In genomic region chr2:10400002-10400401, GRCh38 we compare ENCODE assay signal across 10 cellular contexts. TPM values are rescaled to one million over a fixed set of nuclear protein-coding genes. Genes with fewer than 3 reads are reported as not detected.
A peak's percentile ranks its signal among the peaks of the same experiment; 100 is the strongest.
DNase-seq lines count a peak whose midpoint lies in the region; ATAC-seq and TF ChIP-seq lines count a peak whose summit lies in the region.
"Had no signal": no experiment of that assay in that cellular context is flagged by ENCODE, and none has a peak within 500 bp of the region (broad histone marks: within the 10 kb centered on the region; RNA-seq: fewer than 3 reads in every experiment).

No MANE protein-coding gene starts in this region.

- no peaks in the 10 kb centered on the region for H3K9me3 ChIP-seq in CD4-positive, CD25-positive, alpha-beta regulatory T cell (ENCODE audit: control insufficient read depth in 2 of 2, low read length in 2 of 2)
- no peaks in the 10 kb centered on the region for H3K9me3 ChIP-seq in HEK293 (ENCODE audit: control insufficient read depth, insufficient read depth, low read depth, low read length)
- no peaks in the 10 kb centered on the region for H3K9me3 ChIP-seq in adrenal gland (replicated peaks in 1 of 3)
- H3K9me3 ChIP-seq in neutrophil: no peaks in the 10 kb centered on the region
- no peaks in the 10 kb centered on the region for H3K9me3 ChIP-seq in left lung

- TF ChIP-seq CTCF in HEK293 (tag by site-specific recombination; IDR thresholded peaks at IDR 0.05) (no peak), adrenal gland (IDR thresholded peaks at IDR 0.05) (no peak), neutrophil (IDR thresholded peaks at IDR 0.05) (no peak), left lung (IDR thresholded peaks at IDR 0.05) (no peak)

- DNase-seq in CD4-positive, CD25-positive, alpha-beta regulatory T cell: no peak
- DNase-seq in adrenal gland (no peak), T1000 (lab: John Stamatoyannopoulos, UW) (no peak), left lung (no peak), mesenteric fat pad (ENCODE audit: low spot score) (no peak)
- no peak for DNase-seq in stimulated activated CD4-positive, alpha-beta T cell treated with anti-CD3 and anti-CD28 coated beads, Interleukin-1b, Interleukin-23, amount 100 ng/mL, for 48 hours
- DNase-seq: NCI-H345 had no signal

- CTCF ChIA-PET in HEK293 (lab: Yijun Ruan, JAX): interaction anchor here (1.2 kb wide), 1 partner anchor 9 kb away, joined by 4 read pairs; no protein-coding TSS in a partner anchor

- no peak overlapping the region for H3K4me3 Mint-ChIP-seq in CD4-positive, CD25-positive, alpha-beta regulatory T cell
- H3K4me3 Mint-ChIP-seq: brain had no signal

- TF ChIP-seq POLR2A in adrenal gland (IDR thresholded peaks at IDR 0.05): no peak

- peak overlapping the region in 2 of 3 donors; percentile 89 to 91 for H3K27ac Mint-ChIP-seq in CD4-positive, CD25-positive, alpha-beta regulatory T cell

- POLR2A ChIA-PET in HEK293 (lab: Yijun Ruan, JAX): no interaction called here

- no peaks in the 10 kb centered on the region for H3K27me3 ChIP-seq in CD4-positive, CD25-positive, alpha-beta regulatory T cell (ENCODE audit: control insufficient read depth, insufficient read depth, low read length)
- H3K27me3 ChIP-seq in adrenal gland (no peaks in the 10 kb centered on the region), neutrophil (no peaks in the 10 kb centered on the region), left lung (no peaks in the 10 kb centered on the region)

- peak overlapping the region; percentile 37 for H3K27ac ChIP-seq in CD4-positive, CD25-positive, alpha-beta regulatory T cell (ENCODE audit: insufficient read depth, low read length, poor library complexity, severe bottlenecking)
- no peak overlapping the region for H3K27ac ChIP-seq in HEK293 (ENCODE audit: extremely low read depth, low read depth, low read length)
- peak overlapping the region in 3 of 5 donors; percentile 34 to 73 (median 67) for H3K27ac ChIP-seq in adrenal gland
- H3K27ac ChIP-seq in neutrophil: peak overlapping the region; percentile 75
- peak overlapping the region in 1 of 2 donors; percentile 81 for H3K27ac ChIP-seq in left lung

- no peaks in the 10 kb centered on the region for H3K27me3 Mint-ChIP-seq in CD4-positive, CD25-positive, alpha-beta regulatory T cell
- H3K27me3 Mint-ChIP-seq: brain had no signal

- peaks cover 9% of the 10 kb centered on the region for H3K36me3 ChIP-seq in CD4-positive, CD25-positive, alpha-beta regulatory T cell (ENCODE audit: control insufficient read depth, insufficient read depth, low read length)
- H3K36me3 ChIP-seq in HEK293 (ENCODE audit: control insufficient read depth in 2 of 2, insufficient read depth in 1 of 2, low read length in 2 of 2) (no peaks in the 10 kb centered on the region), adrenal gland (replicated peaks in 1 of 2) (no peaks in the 10 kb centered on the region), neutrophil (peaks cover 12% of the 10 kb centered on the region), left lung (peaks cover 0 to 5% of the 10 kb centered on the region in 2 donors)

- intact Hi-C loops in adrenal gland (cut with DNase I) (loop anchor here in 1 of 2 donors (5.0 kb wide), 1 partner anchor 93 kb away; no protein-coding TSS in a partner anchor), left lung (cut with DNase I) (loop anchor here in 1 of 2 donors (10.0 kb wide), 1 partner anchor 95 kb away; the partner anchor contains the start of gene HPCAL1)

- peaks cover 0 to 2% (median 0%) of the 10 kb centered on the region in 7 donors for H3K9me3 Mint-ChIP-seq in CD4-positive, CD25-positive, alpha-beta regulatory T cell

- no peak for ATAC-seq in CD4-positive, CD25-positive, alpha-beta regulatory T cell (ENCODE audit: low read depth in 2 of 2)
- ATAC-seq in left lung: no peak

- no peak overlapping the region for H3K4me3 ChIP-seq in CD4-positive, CD25-positive, alpha-beta regulatory T cell (ENCODE audit: low read depth, low read length)
- H3K4me3 ChIP-seq in HEK293 (ENCODE audit: low read depth, low read length): no peak overlapping the region
- no peak overlapping the region for H3K4me3 ChIP-seq in adrenal gland
- peak overlapping the region in 1 of 2 experiments; percentile 8 for H3K4me3 ChIP-seq in neutrophil (ENCODE audit: low read depth in 1 of 2, low read length in 1 of 2)
- H3K4me3 ChIP-seq in left lung: no peak overlapping the region

- peaks cover 17% of the 10 kb centered on the region for H3K4me1 ChIP-seq in CD4-positive, CD25-positive, alpha-beta regulatory T cell (ENCODE audit: control insufficient read depth, insufficient read depth, low read length, poor library complexity, severe bottlenecking)
- H3K4me1 ChIP-seq in HEK293 (ENCODE audit: control insufficient read depth, insufficient read depth, low read length): no peaks in the 10 kb centered on the region
- peaks cover 11 to 30% of the 10 kb centered on the region in 2 donors for H3K4me1 ChIP-seq in adrenal gland (replicated peaks in 1 of 2)
- peaks cover 32 to 41% of the 10 kb centered on the region in 2 experiments for H3K4me1 ChIP-seq in neutrophil (ENCODE audit: control insufficient read depth in 1 of 2, insufficient read depth in 1 of 2, low read depth in 1 of 2, low read length in 1 of 2)
- peaks cover 7 to 81% of the 10 kb centered on the region in 2 donors for H3K4me1 ChIP-seq in left lung

- 91 to 95% (median 92%) methylated on average over 4 to 14 of the region's 14 CpGs for WGBS in adrenal gland, 4 donors

- H3K36me3 Mint-ChIP-seq in CD4-positive, CD25-positive, alpha-beta regulatory T cell: peaks cover 19% of the 10 kb centered on the region

- peaks cover 0 to 47% (median 17%) of the 10 kb centered on the region in 4 donors for H3K4me1 Mint-ChIP-seq in CD4-positive, CD25-positive, alpha-beta regulatory T cell

TF ChIP-seq in HEK293, 187 proteins besides CTCF, POLR2A, EP300 and RAD21:
- no peak for TF ChIP-seq ZNF37A (tag by site-specific recombination; IDR thresholded peaks at IDR 0.05)
- no peak for TF ChIP-seq KLF7 (tag by site-specific recombination; IDR thresholded peaks at IDR 0.05; ENCODE audit: borderline replicate concordance)
- peak; percentile 78 for TF ChIP-seq ZNF623 (tag by site-specific recombination; IDR thresholded peaks at IDR 0.05)
- no peak for TF ChIP-seq ZNF169 (tag by site-specific recombination; IDR thresholded peaks at IDR 0.05)
- no peak for TF ChIP-seq TCF7L2 (IDR thresholded peaks at IDR 0.05; ENCODE audit: borderline replicate concordance, low read depth, low read length)
- no peak for TF ChIP-seq ZNF621 (tag by site-specific recombination; IDR thresholded peaks at IDR 0.05)

RNA-seq across cellular contexts. Expression of gene ODC1, which starts 48.1 kb away (rescaled TPM):
- total RNA-seq in CD4-positive, CD25-positive, alpha-beta regulatory T cell: 105 TPM
- 100 to 1,000 TPM in 2 of 4 donors, 10 to 100 TPM in 2; 74.1 to 113 (median 92.6) TPM for polyA plus RNA-seq in CD4-positive, CD25-positive, alpha-beta regulatory T cell
- total RNA-seq in adrenal gland: 10 to 100 TPM; 11.0 to 74.0 (median 23.1) TPM
- polyA plus RNA-seq in adrenal gland: 100 to 1,000 TPM in 1 of 3 donors, 10 to 100 TPM in 1, 1 to 10 TPM in 1; 6.4 to 204 (median 10.2) TPM
- 10 to 100 TPM; 55.0 to 98.4 TPM for total RNA-seq in left lung
- total RNA-seq in mesenteric fat pad: 32.8 TPM
